Comparison of ENCODE assay signal across 11 cellular contexts in genomic region chr3:48765376-48765775, GRCh38. TPM values are rescaled to one million over a fixed set of nuclear protein-coding genes. Genes with fewer than 3 reads are reported as not detected.
DNase-seq lines count a peak whose midpoint lies in the region; ATAC-seq and TF ChIP-seq lines count a peak whose summit lies in the region.
"Had no signal": no experiment of that assay in that cellular context is flagged by ENCODE, and none has a peak within 500 bp of the region (broad histone marks: within the 10 kb centered on the region; RNA-seq: fewer than 3 reads in every experiment).

No MANE protein-coding gene starts in this region.

- H3K36me3 ChIP-seq in GM23338 (ENCODE audit: insufficient read depth): no peaks in the 10 kb centered on the region
- H3K36me3 ChIP-seq in lower lobe of right lung: peaks cover 56% of the 10 kb centered on the region

- no peak overlapping the region for H3K4me3 Mint-ChIP-seq in GM23338
- no peak overlapping the region for H3K4me3 Mint-ChIP-seq in activated T-helper 17 cell treated with anti-CD3 and anti-CD28 coated beads, Interleukin-2, amount 50 U/mL, for 72 hours
- no peak overlapping the region for H3K4me3 Mint-ChIP-seq in activated naive CD8-positive, alpha-beta T cell treated with anti-CD3 and anti-CD28 coated beads for 36 hours
- H3K4me3 Mint-ChIP-seq: stimulated activated memory B cell treated with anti-CD40 and anti-IgM and Interleukin-4, amounts not matched to agents 10 μg/mL and 1 μg/mL and 100 μg/mL, for 72 hours had no signal

- no peaks in the 10 kb centered on the region for H3K79me2 ChIP-seq in GM23338 (replicated peaks; ENCODE audit: insufficient read depth)

- H3K9me2 ChIP-seq in GM23338 (ENCODE audit: insufficient read depth): no peaks in the 10 kb centered on the region

- TF ChIP-seq CTCF in GM23338 (conservative IDR thresholded peaks at IDR 0.05; ENCODE audit: low read depth in 2 of 2) (peak in 1 of 2 experiments; percentile 36; a peak in 3 of 4 replicates), lower lobe of right lung (IDR thresholded peaks at IDR 0.05) (no peak)

- DNase-seq in Ammon's horn (ENCODE audit: low spot score) (peak; percentile 40), GM23338 (ENCODE audit: low spot score) (peak; percentile 15), lower lobe of right lung (no peak), SIG-M5 (lab: John Stamatoyannopoulos, UW) (no peak), putamen (ENCODE audit: low spot score) (no peak)
- DNase-seq in activated naive CD8-positive, alpha-beta T cell treated with anti-CD3 and anti-CD28 coated beads for 36 hours: no peak
- DNase-seq: EL, NCI-H2171 treated with DMSO at 0.1 percent for 48 hours had no signal

- H3K36me3 Mint-ChIP-seq in GM23338 (ENCODE audit: low read depth): no peaks in the 10 kb centered on the region
- peaks cover 55% of the 10 kb centered on the region for H3K36me3 Mint-ChIP-seq in activated T-helper 17 cell treated with anti-CD3 and anti-CD28 coated beads, Interleukin-2, amount 50 U/mL, for 72 hours (ENCODE audit: low read depth)
- H3K36me3 Mint-ChIP-seq in activated naive CD8-positive, alpha-beta T cell treated with anti-CD3 and anti-CD28 coated beads for 36 hours: peaks cover 6% of the 10 kb centered on the region

- no peak overlapping the region for H2AFZ ChIP-seq in GM23338

- H3K9me3 Mint-ChIP-seq in GM23338: no peaks in the 10 kb centered on the region
- no peaks in the 10 kb centered on the region for H3K9me3 Mint-ChIP-seq in activated T-helper 17 cell treated with anti-CD3 and anti-CD28 coated beads, Interleukin-2, amount 50 U/mL, for 72 hours
- H3K9me3 Mint-ChIP-seq in activated naive CD8-positive, alpha-beta T cell treated with anti-CD3 and anti-CD28 coated beads for 36 hours: no peaks in the 10 kb centered on the region
- H3K9me3 Mint-ChIP-seq: stimulated activated memory B cell treated with anti-CD40 and anti-IgM and Interleukin-4, amounts not matched to agents 10 μg/mL and 1 μg/mL and 100 μg/mL, for 72 hours had no signal

- intact Hi-C loops in lower lobe of right lung (cut with DNase I): no loop called here

- peaks cover 11% of the 10 kb centered on the region for H3K4me1 Mint-ChIP-seq in GM23338
- no peaks in the 10 kb centered on the region for H3K4me1 Mint-ChIP-seq in activated T-helper 17 cell treated with anti-CD3 and anti-CD28 coated beads, Interleukin-2, amount 50 U/mL, for 72 hours
- peaks cover under 1% of the 10 kb centered on the region for H3K4me1 Mint-ChIP-seq in activated naive CD8-positive, alpha-beta T cell treated with anti-CD3 and anti-CD28 coated beads for 36 hours
- H3K4me1 Mint-ChIP-seq: stimulated activated memory B cell treated with anti-CD40 and anti-IgM and Interleukin-4, amounts not matched to agents 10 μg/mL and 1 μg/mL and 100 μg/mL, for 72 hours had no signal

- H3K4me2 ChIP-seq in GM23338: no peak overlapping the region

- no peaks in the 10 kb centered on the region for H3K27me3 ChIP-seq in GM23338 (ENCODE audit: insufficient read depth)
- no peaks in the 10 kb centered on the region for H3K27me3 ChIP-seq in layer of hippocampus (ENCODE audit: control insufficient read depth, insufficient read depth, low read length)
- no peaks in the 10 kb centered on the region for H3K27me3 ChIP-seq in lower lobe of right lung (ENCODE audit: low read depth)

- H3K27ac ChIP-seq in GM23338 (ENCODE audit: low read depth) (no peak overlapping the region), layer of hippocampus (ENCODE audit: low read depth, low read length) (peak overlapping the region; percentile 50), lower lobe of right lung (no peak overlapping the region)

- H3K27ac Mint-ChIP-seq in GM23338: no peak overlapping the region
- H3K27ac Mint-ChIP-seq in activated T-helper 17 cell treated with anti-CD3 and anti-CD28 coated beads, Interleukin-2, amount 50 U/mL, for 72 hours: peak overlapping the region; percentile 5
- no peak overlapping the region for H3K27ac Mint-ChIP-seq in activated naive CD8-positive, alpha-beta T cell treated with anti-CD3 and anti-CD28 coated beads for 36 hours
- H3K27ac Mint-ChIP-seq: stimulated activated memory B cell treated with anti-CD40 and anti-IgM and Interleukin-4, amounts not matched to agents 10 μg/mL and 1 μg/mL and 100 μg/mL, for 72 hours had no signal

- ATAC-seq in GM23338: peak; percentile 32; the same call in 1 of the 3 replicates
- no peak for ATAC-seq in activated T-helper 17 cell treated with anti-CD3 and anti-CD28 coated beads, Interleukin-2, amount 50 U/mL, for 72 hours (replicated peaks)
- no peak for ATAC-seq in lower lobe of right lung
- ATAC-seq: stimulated activated memory B cell treated with anti-CD40 and anti-IgM and Interleukin-4, amounts not matched to agents 10 μg/mL and 1 μg/mL and 100 μg/mL, for 72 hours had no signal

- no peaks in the 10 kb centered on the region for H3K27me3 Mint-ChIP-seq in GM23338 (ENCODE audit: insufficient read depth, low read depth, poor library complexity)
- H3K27me3 Mint-ChIP-seq in activated T-helper 17 cell treated with anti-CD3 and anti-CD28 coated beads, Interleukin-2, amount 50 U/mL, for 72 hours: no peaks in the 10 kb centered on the region
- no peaks in the 10 kb centered on the region for H3K27me3 Mint-ChIP-seq in activated naive CD8-positive, alpha-beta T cell treated with anti-CD3 and anti-CD28 coated beads for 36 hours
- H3K27me3 Mint-ChIP-seq: stimulated activated memory B cell treated with anti-CD40 and anti-IgM and Interleukin-4, amounts not matched to agents 10 μg/mL and 1 μg/mL and 100 μg/mL, for 72 hours had no signal

- no peaks in the 10 kb centered on the region for H3K4me1 ChIP-seq in GM23338 (ENCODE audit: insufficient read depth)
- H3K4me1 ChIP-seq in lower lobe of right lung: peaks cover 7% of the 10 kb centered on the region

- H3K4me3 ChIP-seq in GM23338 (no peak overlapping the region), lower lobe of right lung (no peak overlapping the region)

- no peaks in the 10 kb centered on the region for H4K20me1 ChIP-seq in GM23338 (replicated peaks; ENCODE audit: insufficient read depth)

- H3F3A ChIP-seq in GM23338 (replicated peaks; ENCODE audit: low read depth): no peaks in the 10 kb centered on the region

- no peaks in the 10 kb centered on the region for H3K9me3 ChIP-seq in lower lobe of right lung

TF ChIP-seq in GM23338, 12 proteins besides CTCF, POLR2A, EP300 and RAD21:
- TF ChIP-seq ZNF331 (CRISPR knock-in tag; IDR thresholded peaks at IDR 0.05; ENCODE audit: low read depth): no peak

RNA-seq across cellular contexts. Expression of gene IP6K2, which starts 48.4 kb away (rescaled TPM):
- total RNA-seq in GM23338 (2014; rRNA removed; shearing (Covaris generic)): 94.1 and 97.0 TPM in 2 replicates
- 85.3 and 97.4 TPM in 2 replicates for polyA plus RNA-seq in GM23338 (2016; fragmentation: Nextera tagmentation; extraction: Ambion mirVana)
- 10 to 100 TPM; 43.4 to 51.1 TPM for total RNA-seq in activated T-helper 17 cell treated with anti-CD3 and anti-CD28 coated beads, Interleukin-2, amount 50 U/mL, for 72 hours
- 10 to 100 TPM; 42.6 to 49.9 TPM for total RNA-seq in activated naive CD8-positive, alpha-beta T cell treated with anti-CD3 and anti-CD28 coated beads for 36 hours
- total RNA-seq in lower lobe of right lung: 56.3 TPM

Comparison
In these comparisons a context has a peak if more than half of its experiments do, and no peak if none do; other contexts are left out.
1. DNase-seq: peak in Ammon's horn (single experiment) and GM23338 (single experiment); none in activated naive CD8-positive, alpha-beta T cell treated with anti-CD3 and anti-CD28 coated beads for 36 hours (single experiment), lower lobe of right lung (single experiment), SIG-M5 (single experiment) and putamen (single experiment).